2 cellular contexts compared by ENCODE assay signal in genomic region chr5:113164016-113164415, GRCh38.
TF ChIP-seq lines count a peak whose summit lies in the region.

No MANE protein-coding gene starts in this region.

TF ChIP-seq in HCT116, 20 proteins besides CTCF, POLR2A, EP300 and RAD21 (continued from another document):
- TF ChIP-seq POLR2AphosphoS5 (IDR thresholded peaks at IDR 0.05; ENCODE audit: low read depth, low read length) (no peak), REST (IDR thresholded peaks at IDR 0.05; ENCODE audit: low read depth) (no peak), FOSL1 (IDR thresholded peaks at IDR 0.05; ENCODE audit: low read depth) (no peak), SIN3A (IDR thresholded peaks at IDR 0.05; ENCODE audit: low read depth) (no peak), EZH2phosphoT487 (IDR thresholded peaks at IDR 0.05; ENCODE audit: borderline replicate concordance) (no peak), CEBPB (IDR thresholded peaks at IDR 0.05; ENCODE audit: low read depth) (no peak), EGR1 (IDR thresholded peaks at IDR 0.05; ENCODE audit: low read depth) (no peak)
- TF ChIP-seq, protein P1, sequence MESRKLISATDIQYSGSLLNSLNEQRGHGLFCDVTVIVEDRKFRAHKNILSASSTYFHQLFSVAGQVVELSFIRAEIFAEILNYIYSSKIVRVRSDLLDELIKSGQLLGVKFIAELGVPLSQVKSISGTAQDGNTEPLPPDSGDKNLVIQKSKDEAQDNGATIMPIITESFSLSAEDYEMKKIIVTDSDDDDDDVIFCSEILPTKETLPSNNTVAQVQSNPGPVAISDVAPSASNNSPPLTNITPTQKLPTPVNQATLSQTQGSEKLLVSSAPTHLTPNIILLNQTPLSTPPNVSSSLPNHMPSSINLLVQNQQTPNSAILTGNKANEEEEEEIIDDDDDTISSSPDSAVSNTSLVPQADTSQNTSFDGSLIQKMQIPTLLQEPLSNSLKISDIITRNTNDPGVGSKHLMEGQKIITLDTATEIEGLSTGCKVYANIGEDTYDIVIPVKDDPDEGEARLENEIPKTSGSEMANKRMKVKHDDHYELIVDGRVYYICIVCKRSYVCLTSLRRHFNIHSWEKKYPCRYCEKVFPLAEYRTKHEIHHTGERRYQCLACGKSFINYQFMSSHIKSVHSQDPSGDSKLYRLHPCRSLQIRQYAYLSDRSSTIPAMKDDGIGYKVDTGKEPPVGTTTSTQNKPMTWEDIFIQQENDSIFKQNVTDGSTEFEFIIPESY (IDR thresholded peaks at IDR 0.05; ENCODE audit: extremely low read depth, insufficient replicate concordance, low read length): no peak

TF ChIP-seq in K562, 482 proteins besides CTCF, POLR2A, EP300 and RAD21 (continued from another document):
- TF ChIP-seq ZNF408 (CRISPR knock-in tag; IDR thresholded peaks at IDR 0.05; ENCODE audit: low read depth) (no peak), IRF1 (CRISPR knock-in tag; IDR thresholded peaks at IDR 0.05; ENCODE audit: borderline replicate concordance) (no peak), JUNB (CRISPR knock-in tag; conservative IDR thresholded peaks at IDR 0.05) (no peak)
